1 cellular context compared by ENCODE assay signal in the genomic region with DNA sequence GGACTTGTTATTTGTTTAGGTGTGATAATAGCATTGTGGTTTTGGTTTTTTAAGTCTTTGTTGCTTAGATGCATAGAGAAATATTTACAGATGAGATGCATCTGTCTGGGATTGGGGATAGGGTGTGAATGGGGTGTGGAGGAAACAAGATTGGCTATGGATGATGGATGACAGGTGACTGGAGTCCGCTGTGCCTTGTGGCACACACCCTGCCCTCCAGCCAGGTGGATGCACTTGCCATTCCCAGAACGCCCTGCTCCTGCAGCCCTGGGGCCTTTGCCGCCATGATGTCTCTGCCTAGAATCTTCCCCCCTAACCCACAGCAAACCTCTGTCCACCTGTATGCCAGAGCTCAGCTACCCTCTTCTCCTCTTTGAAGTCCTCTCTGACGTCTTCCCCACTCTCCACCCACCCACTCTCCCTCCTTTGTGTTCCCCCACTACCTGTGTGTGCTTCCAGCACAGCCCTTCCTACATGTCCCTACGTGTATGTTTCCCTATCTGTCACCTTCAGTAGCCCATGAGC.
TF ChIP-seq lines count a peak whose summit lies in the region.

No MANE protein-coding gene starts in this region.

TF ChIP-seq in GM12878, 131 proteins besides CTCF, POLR2A, EP300 and RAD21:
- TF ChIP-seq ZNF687 (IDR thresholded peaks at IDR 0.05) (no peak), BHLHE40 (IDR thresholded peaks at IDR 0.05; ENCODE audit: borderline replicate concordance in 1 of 2, low read depth in 2 of 2, low read length in 1 of 2) (no peak), BMI1 (IDR thresholded peaks at IDR 0.05; ENCODE audit: borderline replicate concordance) (no peak), RUNX3 (IDR thresholded peaks at IDR 0.05; ENCODE audit: low read length) (no peak), NFIC (IDR thresholded peaks at IDR 0.05; ENCODE audit: low read depth, low read length) (no peak), MEF2B (IDR thresholded peaks at IDR 0.05; ENCODE audit: partially characterized antibody, poor library complexity, severe bottlenecking) (no peak)
